Comparison of ENCODE assay signal across 11 cellular contexts in the genomic region with DNA sequence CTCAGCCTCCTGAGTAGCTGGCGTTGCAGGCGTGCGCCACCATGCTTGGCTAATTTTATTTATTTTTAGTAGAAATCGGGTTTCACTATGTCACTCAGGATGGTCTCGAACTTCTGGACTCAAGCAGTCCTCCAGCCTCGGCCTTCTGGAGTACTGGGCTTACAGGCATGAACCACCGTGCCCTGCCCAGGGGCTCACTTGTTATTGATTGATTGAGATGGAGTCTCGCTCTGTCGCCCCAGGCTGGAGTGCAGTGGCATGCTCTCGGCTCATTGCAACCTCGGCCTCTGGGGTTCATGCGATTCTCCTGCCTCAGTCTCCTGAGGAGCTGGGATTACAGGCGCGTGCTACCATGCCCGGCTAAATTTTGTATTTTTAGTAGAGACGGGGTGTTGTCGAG. TPM values are rescaled to one million over a fixed set of nuclear protein-coding genes. Genes with fewer than 3 reads are reported as not detected.
DNase-seq lines count a peak whose midpoint lies in the region; ATAC-seq and TF ChIP-seq lines count a peak whose summit lies in the region.
"Had no signal": no experiment of that assay in that cellular context is flagged by ENCODE, and none has a peak within 500 bp of the region (broad histone marks: within the 10 kb centered on the region; RNA-seq: fewer than 3 reads in every experiment).

No MANE protein-coding gene starts in this region.

- H3K27ac ChIP-seq in cardiac muscle cell (no peak overlapping the region), right atrium auricular region (no peak overlapping the region), ascending aorta (no peak overlapping the region), right lobe of liver (peak overlapping the region in 1 of 3 donors; percentile 100), urinary bladder (ENCODE audit: low read depth) (no peak overlapping the region)

- DNase-seq in cardiac muscle cell (ENCODE audit: low read depth in 1 of 2, low spot score in 1 of 2) (no peak), right atrium auricular region (ENCODE audit: low spot score) (no peak), ascending aorta (ENCODE audit: low spot score in 2 of 2) (no peak), right lobe of liver (peak in 1 of 3 donors; percentile 23), GM19240 (ENCODE audit: insufficient read length, low spot score) (no peak)
- DNase-seq: DMS153, NCI-H748 treated with DMSO at 0.1 percent for 48 hours, right cardiac atrium had no signal

- 92% methylated on average over 9 of the region's 17 CpGs for WGBS in right lobe of liver (ENCODE audit: insufficient coverage, low coverage, low lambda C conversion rate, missing lambda C conversion rate)
- WGBS in urinary bladder, result 95% methylated on average over 17 of the region's 17 CpGs

- H3K36me3 ChIP-seq in cardiac muscle cell (no peaks in the 10 kb centered on the region), right atrium auricular region (no peaks in the 10 kb centered on the region), ascending aorta (no peaks in the 10 kb centered on the region), right lobe of liver (no peaks in the 10 kb centered on the region), urinary bladder (ENCODE audit: insufficient read depth) (no peaks in the 10 kb centered on the region)

- TF ChIP-seq CTCF in cardiac muscle cell (IDR thresholded peaks at IDR 0.05; ENCODE audit: low read depth, low read length) (no peak), right atrium auricular region (IDR thresholded peaks at IDR 0.05) (no peak), ascending aorta (IDR thresholded peaks at IDR 0.05) (no peak), right lobe of liver (IDR thresholded peaks at IDR 0.05) (no peak)

- peaks cover 25% of the 10 kb centered on the region for H3K4me1 ChIP-seq in cardiac muscle cell (ENCODE audit: low read depth)
- H3K4me1 ChIP-seq in right atrium auricular region, result peaks cover 0 to 48% of the 10 kb centered on the region in 2 donors
- peaks cover 0 to 37% of the 10 kb centered on the region in 2 donors for H3K4me1 ChIP-seq in ascending aorta
- peaks cover 0 to 38% (median 13%) of the 10 kb centered on the region in 4 donors for H3K4me1 ChIP-seq in right lobe of liver
- H3K4me1 ChIP-seq in urinary bladder (ENCODE audit: insufficient read depth), result peaks cover 8% of the 10 kb centered on the region

- TF ChIP-seq POLR2A in right lobe of liver (IDR thresholded peaks at IDR 0.05), result no peak

- H3K27me3 ChIP-seq in cardiac muscle cell, result no peaks in the 10 kb centered on the region
- H3K27me3 ChIP-seq in right atrium auricular region, result no peaks in the 10 kb centered on the region
- no peaks in the 10 kb centered on the region for H3K27me3 ChIP-seq in ascending aorta
- H3K27me3 ChIP-seq in right lobe of liver, result no peaks in the 10 kb centered on the region

- intact Hi-C loops in ascending aorta (cut with DNase I) (no loop called here), right lobe of liver (cut with DNase I) (no loop called here)

- H3K9me3 ChIP-seq in cardiac muscle cell (ENCODE audit: low read depth) (no peaks in the 10 kb centered on the region), right atrium auricular region (no peaks in the 10 kb centered on the region), ascending aorta (no peaks in the 10 kb centered on the region), right lobe of liver (no peaks in the 10 kb centered on the region)

- H3K4me3 ChIP-seq in cardiac muscle cell, result peak overlapping the region; percentile 84
- H3K4me3 ChIP-seq in right atrium auricular region, result peak overlapping the region in 1 of 2 donors; percentile 76
- H3K4me3 ChIP-seq in ascending aorta, result peak overlapping the region; percentile 92 to 95
- H3K4me3 ChIP-seq in right lobe of liver, result peak overlapping the region; percentile 74 to 85 (median 77)
- peak overlapping the region; percentile 21 for H3K4me3 ChIP-seq in urinary bladder (ENCODE audit: low read depth, low read length)

- ATAC-seq in right lobe of liver, result no peak
- ATAC-seq in HG02759 (IDR thresholded peaks at IDR 0.05; ENCODE audit: unreplicated experiment), result no peak
- no peak for ATAC-seq in HG02610 (IDR thresholded peaks at IDR 0.05; ENCODE audit: unreplicated experiment)

RNA-seq across cellular contexts. Expression of gene HSPA4, which starts 1.6 kb away (rescaled TPM):
- total RNA-seq in cardiac muscle cell (79.7 and 84.7 TPM in 2 replicates), right atrium auricular region (10 to 100 TPM; 50.4 to 56.3 TPM), ascending aorta (16.2 TPM), right lobe of liver (10 to 100 TPM; 30.1 to 68.6 (median 46.1) TPM), urinary bladder (79.2 TPM)
- polyA plus RNA-seq in cardiac muscle cell (57.1 and 75.1 TPM in 2 replicates), urinary bladder (32.4 TPM)

RNA-seq across cellular contexts. Expression of gene ZCCHC10, which starts 27.1 kb away (rescaled TPM):
- total RNA-seq in cardiac muscle cell (7.8 and 14.8 TPM in 2 replicates), right atrium auricular region (10 to 100 TPM; 18.4 to 18.8 TPM), ascending aorta (1.9 TPM), right lobe of liver (10 to 100 TPM in 2 of 6 experiments, 1 to 10 TPM in 4; 2.6 to 11.0 (median 9.0) TPM), urinary bladder (24.1 TPM)
- polyA plus RNA-seq in cardiac muscle cell (34.8 and 37.9 TPM in 2 replicates), urinary bladder (19.8 TPM)
